ENCODE assay signal across 11 cellular contexts in the genomic region with DNA sequence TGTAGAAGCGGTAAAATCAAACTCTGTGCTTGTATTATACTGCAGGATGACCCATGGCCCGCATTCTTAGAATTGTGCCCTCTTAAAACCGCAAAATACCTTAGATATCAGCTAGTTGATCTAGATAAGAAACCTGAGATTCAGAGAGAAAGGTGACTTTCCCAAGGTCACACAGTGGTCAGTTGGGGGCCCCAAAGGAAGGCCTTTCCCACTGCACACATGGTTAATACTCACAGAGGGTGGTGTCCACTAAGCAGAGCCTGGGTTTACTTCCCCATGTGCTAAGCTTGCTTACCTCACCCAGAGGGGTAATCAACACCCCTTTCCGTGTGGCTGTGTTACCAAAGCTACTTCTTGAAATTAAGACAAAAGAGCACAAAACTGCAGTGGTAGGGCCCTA.
DNase-seq lines count a peak whose midpoint lies in the region; ATAC-seq, FAIRE-seq and TF ChIP-seq lines count a peak whose summit lies in the region.
"Had no signal": no experiment of that assay in that cellular context is flagged by ENCODE, and none has a peak within 500 bp of the region (broad histone marks: within the 10 kb centered on the region; RNA-seq: fewer than 3 reads in every experiment).

No MANE protein-coding gene starts in this region.

- intact Hi-C loops in Calu3 (cut with micrococcal nuclease; ENCODE audit: unreplicated experiment): loop anchor here (5.0 kb wide), 1 partner anchor 59 kb away; no protein-coding TSS in a partner anchor
- intact Hi-C loops in GM12878 (cut with micrococcal nuclease; ENCODE audit: unreplicated experiment): loop anchor here (5.0 kb wide), 1 partner anchor 59 kb away; no protein-coding TSS in a partner anchor
- intact Hi-C loops in CD4-positive, alpha-beta memory T cell (cut with micrococcal nuclease): no loop called here

- H3K4me1 Mint-ChIP-seq in Calu3 (ENCODE audit: low read depth, unreplicated experiment): peaks cover 53% of the 10 kb centered on the region
- H3K4me1 Mint-ChIP-seq in CD4-positive, alpha-beta memory T cell: peaks cover 0 to 3% (median 0%) of the 10 kb centered on the region in 4 donors

- FAIRE-seq in GM12878 (lab: Jason Lieb, UNC): no peak

- H3K36me3 ChIP-seq in GM12878 (ENCODE audit: control insufficient read depth in 2 of 2, insufficient read depth in 2 of 2, low read length in 1 of 2) (peaks cover 2 to 4% of the 10 kb centered on the region in 2 experiments), neutrophil (no peaks in the 10 kb centered on the region)
- no peaks in the 10 kb centered on the region for H3K36me3 ChIP-seq in CD4-positive, alpha-beta memory T cell (ENCODE audit: insufficient read depth, low read length)

- H3K27ac Mint-ChIP-seq in Calu3 (ENCODE audit: unreplicated experiment): peak overlapping the region; percentile 61
- no peak overlapping the region for H3K27ac Mint-ChIP-seq in CD4-positive, alpha-beta memory T cell

- H3K9me3 Mint-ChIP-seq in Calu3 (ENCODE audit: low read depth, unreplicated experiment): no peaks in the 10 kb centered on the region
- H3K9me3 Mint-ChIP-seq in CD4-positive, alpha-beta memory T cell: no peaks in the 10 kb centered on the region

- H3K27ac ChIP-seq in GM12878 (ENCODE audit: control insufficient read depth, insufficient read depth): peak overlapping the region; percentile 58
- peak overlapping the region; percentile 92 for H3K27ac ChIP-seq in neutrophil
- H3K27ac ChIP-seq in CD4-positive, alpha-beta memory T cell (ENCODE audit: low read depth, low read length): no peak overlapping the region

- 99% methylated on average over 4 of the region's 4 CpGs for WGBS in GM12878 (ENCODE audit: insufficient coverage, insufficient replicate concordance, low lambda C conversion rate, missing lambda C conversion rate)

- no peak for TF ChIP-seq RAD21 in GM12878 (IDR thresholded peaks at IDR 0.05; ENCODE audit: insufficient read depth, low read depth, low read length)

- H3K4me1 ChIP-seq in GM12878 (ENCODE audit: control insufficient read depth, insufficient read depth, low read length): peaks cover 68% of the 10 kb centered on the region
- peaks cover 79 to 84% of the 10 kb centered on the region in 2 experiments for H3K4me1 ChIP-seq in neutrophil (ENCODE audit: control insufficient read depth in 1 of 2, insufficient read depth in 1 of 2, low read depth in 1 of 2, low read length in 1 of 2)
- H3K4me1 ChIP-seq in CD4-positive, alpha-beta memory T cell (ENCODE audit: insufficient read depth, low read length): no peaks in the 10 kb centered on the region

- SMC1A ChIA-PET in GM12878 (lab: Charles Lee; ENCODE audit: uncharacterized antibody, unreplicated experiment): interaction anchor here (0.8 to 6.2 kb wide), 19 partner anchors 12 to 173 kb away, joined by 3 to 90 read pairs (median 4); no protein-coding TSS in a partner anchor

- POLR2A ChIA-PET in GM12878 (lab: Charles Lee): interaction anchor here (0.8 to 9.0 kb wide), 8 partner anchors 10 to 246 kb away, joined by 3 to 51 read pairs (median 3); no protein-coding TSS in a partner anchor
- POLR2A ChIA-PET in CD4-positive, alpha-beta memory T cell (lab: Charles Lee; ENCODE audit: partially characterized antibody): no interaction called here

- peak overlapping the region; percentile 34 for H3K4me3 Mint-ChIP-seq in Calu3 (ENCODE audit: low read depth, unreplicated experiment)
- H3K4me3 Mint-ChIP-seq in CD4-positive, alpha-beta memory T cell: no peak overlapping the region

- no peaks in the 10 kb centered on the region for H4K20me1 ChIP-seq in GM12878 (ENCODE audit: control insufficient read depth, insufficient read depth)

- no peak overlapping the region for H3K9ac ChIP-seq in GM12878 (ENCODE audit: control insufficient read depth, insufficient read depth, low read length)

- H2AFZ ChIP-seq in GM12878 (ENCODE audit: control insufficient read depth, low read depth, low read length): no peak overlapping the region

- ATAC-seq in GM12878: peak; percentile 37
- ATAC-seq in GM18873 (IDR thresholded peaks at IDR 0.05; ENCODE audit: low FRiP score, unreplicated experiment): no peak

- no peaks in the 10 kb centered on the region for H3K27me3 ChIP-seq in GM12878 (replicated peaks in 1 of 2; ENCODE audit: control insufficient read depth in 2 of 2, insufficient read depth in 2 of 2, low read length in 1 of 2)
- no peaks in the 10 kb centered on the region for H3K27me3 ChIP-seq in neutrophil
- H3K27me3 ChIP-seq in CD4-positive, alpha-beta memory T cell (ENCODE audit: insufficient read depth, low read length): no peaks in the 10 kb centered on the region

- in situ Hi-C loops in GM12878 (cut with MboI): no loop called here

- TF ChIP-seq POLR2A in NB4 (IDR thresholded peaks at IDR 0.05; ENCODE audit: extremely low read depth, insufficient read length) (no peak), GM12878 (IDR thresholded peaks at IDR 0.05; ENCODE audit: low read depth, low read length) (no peak)

- H3K4me3 ChIP-seq in NB4 (ENCODE audit: low read depth, low read length) (no peak overlapping the region), GM12878 (no peak overlapping the region), neutrophil (ENCODE audit: low read depth in 1 of 2, low read length in 1 of 2) (peak overlapping the region; percentile 37)
- no peak overlapping the region for H3K4me3 ChIP-seq in CD4-positive, alpha-beta memory T cell (ENCODE audit: low read length in 2 of 2)

- DNase-seq in Calu3: peak; percentile 49
- peak; percentile 77 for DNase-seq in NB4 (ENCODE audit: low read depth)
- DNase-seq in GM12878 (ENCODE audit: low read depth, low spot score): no peak
- DNase-seq in AG08395 (ENCODE audit: low spot score): no peak
- no peak for DNase-seq in NK-92 treated with Interleukin-12 subunit alpha and Interleukin-12 subunit beta, amount 100 ng/mL, for 24 hours (lab: John Stamatoyannopoulos, UW)
- no peak for DNase-seq in CD4-positive, alpha-beta memory T cell
- DNase-seq: activated effector memory CD4-positive, alpha-beta T cell treated with anti-CD3 and anti-CD28 coated beads, Interleukin-2, amount 50 U/mL, for 16 hours; NCI-H774; stimulated activated naive CD4-positive, alpha-beta T cell had no signal

- H3K9me3 ChIP-seq in GM12878 (replicated peaks; ENCODE audit: control insufficient read depth, insufficient read depth, low read length): no peaks in the 10 kb centered on the region
- H3K9me3 ChIP-seq in neutrophil: no peaks in the 10 kb centered on the region
- H3K9me3 ChIP-seq in CD4-positive, alpha-beta memory T cell (ENCODE audit: control insufficient read depth in 1 of 2, low read length in 2 of 2): no peaks in the 10 kb centered on the region

- H3K36me3 Mint-ChIP-seq in Calu3 (ENCODE audit: insufficient read depth, unreplicated experiment): peaks cover 23% of the 10 kb centered on the region
- H3K36me3 Mint-ChIP-seq in CD4-positive, alpha-beta memory T cell: no peaks in the 10 kb centered on the region

- no peaks in the 10 kb centered on the region for H3K27me3 Mint-ChIP-seq in Calu3 (ENCODE audit: unreplicated experiment)
- peaks cover 0 to 2% of the 10 kb centered on the region in 2 donors for H3K27me3 Mint-ChIP-seq in CD4-positive, alpha-beta memory T cell

- H3K79me2 ChIP-seq in GM12878 (ENCODE audit: control insufficient read depth, insufficient read depth, low read length): peaks cover 93% of the 10 kb centered on the region

- no peak for TF ChIP-seq EP300 in GM12878 (IDR thresholded peaks at IDR 0.05; ENCODE audit: borderline replicate concordance in 1 of 2, control insufficient read depth in 1 of 2, low read depth in 2 of 2, low read length in 2 of 2)

- H3K4me2 ChIP-seq in GM12878 (ENCODE audit: control insufficient read depth, insufficient read depth): no peak overlapping the region

- BruUV-seq in Calu3 (replicated peaks; lab: Mats Ljungman, UMichigan) (no TSS peak), GM12878 (replicated peaks; lab: Mats Ljungman, UMichigan) (no TSS peak)

- CTCF ChIA-PET in Calu3 (lab: Charles Lee): interaction anchor here (0.9 to 1.9 kb wide), 3 partner anchors 13 to 59 kb away, joined by 3 to 6 read pairs (median 4); no protein-coding TSS in a partner anchor
- CTCF ChIA-PET in GM12878 (lab: Yijun Ruan, JAX): interaction anchor here (0.8 to 3.9 kb wide), 15 partner anchors 9 to 254 kb away, joined by 3 to 28 read pairs (median 4); no protein-coding TSS in a partner anchor
- CTCF ChIA-PET in CD4-positive, alpha-beta memory T cell (lab: Charles Lee; ENCODE audit: partially characterized antibody): no interaction called here

- no peak for TF ChIP-seq CTCF in Calu3 (IDR thresholded peaks at IDR 0.05; ENCODE audit: unreplicated experiment)
- TF ChIP-seq CTCF in NB4 (IDR thresholded peaks at IDR 0.05; ENCODE audit: low read depth, low read length): no peak
- no peak for TF ChIP-seq CTCF in GM12878 (IDR thresholded peaks at IDR 0.05 in 2 of 3, conservative IDR thresholded peaks at IDR 0.05 in 1 of 3; ENCODE audit: control insufficient read depth in 2 of 3, extremely low read depth in 1 of 3, insufficient read depth in 1 of 3, low read depth in 3 of 3, low read length in 3 of 3)
- TF ChIP-seq CTCF in neutrophil (IDR thresholded peaks at IDR 0.05): peak; percentile 31

- RAD21 ChIA-PET in GM12878 (lab: Charles Lee; ENCODE audit: unreplicated experiment): interaction anchor here (0.6 to 4.6 kb wide), 12 partner anchors 10 to 238 kb away, joined by 3 to 28 read pairs (median 3); no protein-coding TSS in a partner anchor

TF ChIP-seq in GM12878, 131 proteins besides CTCF, POLR2A, EP300 and RAD21:
- TF ChIP-seq JUND (IDR thresholded peaks at IDR 0.05; ENCODE audit: low read depth, low read length) (no peak), ZNF384 (IDR thresholded peaks at IDR 0.05; ENCODE audit: borderline replicate concordance, low read depth, low read length) (no peak)
TF ChIP-seq in GM12878: peak in this region for 0.

Comparison
In these comparisons a context has a peak if more than half of its experiments do, and no peak if none do; other contexts are left out.
1. DNase-seq: peak in Calu3 (single experiment) and NB4 (single experiment); none in GM12878 (single experiment), AG08395 (single experiment), NK-92 treated with Interleukin-12 subunit alpha and Interleukin-12 subunit beta, amount 100 ng/mL, for 24 hours (single experiment) and CD4-positive, alpha-beta memory T cell (0 of 5).
2. H3K4me3 ChIP-seq: peak in neutrophil (2 of 2); none in NB4 (single experiment), GM12878 (single experiment) and CD4-positive, alpha-beta memory T cell (0 of 2).